In genomic region chr5:5335115-5335514, GRCh38 we compare ENCODE assay signal across 29 cellular contexts.
DNase-seq lines count a peak whose midpoint lies in the region; ATAC-seq, FAIRE-seq and TF ChIP-seq lines count a peak whose summit lies in the region.
"Had no signal": no experiment of that assay in that cellular context is flagged by ENCODE, and none has a peak within 500 bp of the region (broad histone marks: within the 10 kb centered on the region; RNA-seq: fewer than 3 reads in every experiment).

No MANE protein-coding gene starts in this region.

- H3K27ac ChIP-seq in PC-3 (ENCODE audit: low read length) (peak overlapping the region; percentile 95), H1 (ENCODE audit: low read depth, low read length) (no peak overlapping the region), trophoblast cell (ENCODE audit: low read depth, low read length) (peak overlapping the region; percentile 43)
- H3K27ac ChIP-seq: adrenal gland, breast epithelium, ovary, Peyer's patch had no signal

- no peak for TF ChIP-seq CTCF in Caco-2 (IDR thresholded peaks at IDR 0.05; ENCODE audit: insufficient read depth in 1 of 2, low read depth in 1 of 2, low read length in 1 of 2, severe bottlenecking in 1 of 2, unreplicated experiment in 1 of 2)
- no peak for TF ChIP-seq CTCF in PC-3 (conservative IDR thresholded peaks at IDR 0.05; ENCODE audit: low read depth, low read length)
- no peak for TF ChIP-seq CTCF in H1 (IDR thresholded peaks at IDR 0.05; ENCODE audit: control extremely low read depth in 1 of 3, insufficient read depth in 1 of 3, low read depth in 1 of 3, low read length in 3 of 3)

- H4K8ac ChIP-seq in H1 (ENCODE audit: extremely low read depth, insufficient read depth, low read length) (no peak overlapping the region), trophoblast cell (ENCODE audit: low read depth, low read length) (peak overlapping the region; percentile 33)

- no peak overlapping the region for H3K4me3 Mint-ChIP-seq in Caco-2 (ENCODE audit: unreplicated experiment)
- no peak overlapping the region for H3K4me3 Mint-ChIP-seq in activated CD4-positive, alpha-beta memory T cell treated with anti-CD3 and anti-CD28 coated beads for 36 hours
- H3K4me3 Mint-ChIP-seq: CD8-positive, alpha-beta T cell; immature natural killer cell; natural killer cell treated with Interleukin-12 subunit alpha and Interleukin-12 subunit beta and Interleukin-15 and Interleukin-18, amount 100 ng/mL, for 72 hours; T-cell had no signal

- H3K4ac ChIP-seq in H1 (replicated peaks; ENCODE audit: insufficient read length, low read depth, low read length) (no peak overlapping the region), trophoblast cell (ENCODE audit: low read depth, low read length) (peak overlapping the region; percentile 25)

- H2BK120ac ChIP-seq in H1 (replicated peaks; ENCODE audit: low read depth, low read length) (no peak overlapping the region), trophoblast cell (ENCODE audit: insufficient read depth, low read length, poor library complexity) (peak overlapping the region; percentile 96)

- no peak overlapping the region for H2BK12ac ChIP-seq in H1 (ENCODE audit: low read depth, low read length)
- H2BK12ac ChIP-seq in trophoblast cell (ENCODE audit: low read length), result peak overlapping the region; percentile 89

- CTCF ChIA-PET in Caco-2 (lab: Charles Lee) (no interaction called here), PC-3 (lab: Charles Lee) (interaction anchor here (0.6 kb wide), 1 partner anchor 194 kb away, joined by 3 read pairs; no protein-coding TSS in a partner anchor), H1 (lab: Charles Lee; ENCODE audit: partially characterized antibody) (interaction anchor here (1.6 kb wide), 1 partner anchor 9 kb away, joined by 5 read pairs; no protein-coding TSS in a partner anchor)
- CTCF ChIA-PET in activated CD4-positive, alpha-beta memory T cell treated with anti-CD3 and anti-CD28 coated beads for 36 hours (lab: Charles Lee), result no interaction called here

- H4K5ac ChIP-seq in H1 (ENCODE audit: insufficient read length, low read depth, low read length), result no peak overlapping the region

- intact Hi-C loops in Caco-2 (cut with micrococcal nuclease; ENCODE audit: unreplicated experiment) (no loop called here), PC-3 (cut with micrococcal nuclease) (loop anchor here (1.0 to 5.0 kb wide), 3 partner anchors 46 to 87 kb away; partner anchors contain the start of gene ICE1)
- intact Hi-C loops in activated CD4-positive, alpha-beta memory T cell treated with anti-CD3 and anti-CD28 coated beads for 36 hours (cut with micrococcal nuclease), result no loop called here

- DNase-seq in Caco-2, result peak; percentile 17 to 28
- DNase-seq in PC-3, result peak; percentile 64
- DNase-seq in H1 (ENCODE audit: low read depth in 1 of 2, low spot score in 2 of 2), result no peak
- no peak for DNase-seq in trophoblast cell
- DNase-seq in superior temporal gyrus (ENCODE audit: extremely low spot score), result no peak
- no peak for DNase-seq in activated CD4-positive, alpha-beta memory T cell treated with anti-CD3 and anti-CD28 coated beads for 36 hours
- DNase-seq in NCI-H1694 treated with DMSO at 0.1 percent for 48 hours (lab: John Stamatoyannopoulos, UW), result no peak
- DNase-seq: activated CD4-positive, alpha-beta T cell treated with anti-CD3 and anti-CD28 coated beads, Interleukin-2, amount 50 U/mL, for 48 hours; activated naive CD4-positive, alpha-beta T cell treated with Interleukin-2 at 50 U/mL for 16 hours; BE2C; CD8-positive, alpha-beta T cell; immature natural killer cell; Karpas-422; left cardiac atrium; NCI-H1417; NCI-H2029 treated with DMSO at 0.1 percent for 48 hours; NCI-H2227 treated with DMSO at 0.1 percent for 48 hours; NCI-H526 treated with DMSO at 0.1 percent for 48 hours; ovary; Peyer's patch; small intestine; stimulated activated naive CD4-positive, alpha-beta T cell treated with Interleukin-2 at 50 U/mL for 16 hours; T-cell had no signal

- H3K9me3 Mint-ChIP-seq in Caco-2 (ENCODE audit: unreplicated experiment), result no peaks in the 10 kb centered on the region
- no peaks in the 10 kb centered on the region for H3K9me3 Mint-ChIP-seq in activated CD4-positive, alpha-beta memory T cell treated with anti-CD3 and anti-CD28 coated beads for 36 hours
- H3K9me3 Mint-ChIP-seq: CD8-positive, alpha-beta T cell; natural killer cell treated with Interleukin-12 subunit alpha and Interleukin-12 subunit beta and Interleukin-15 and Interleukin-18, amount 100 ng/mL, for 72 hours; T-cell had no signal

- H3K9ac ChIP-seq in PC-3 (ENCODE audit: low read length) (peak overlapping the region; percentile 53), H1 (replicated peaks in 1 of 4; ENCODE audit: extremely low read depth in 1 of 4, low read depth in 3 of 4, low read length in 3 of 4) (no peak overlapping the region), trophoblast cell (ENCODE audit: low read length) (no peak overlapping the region)

- H3K4me3 ChIP-seq in Caco-2 (ENCODE audit: low read depth, low read length) (no peak overlapping the region), PC-3 (ENCODE audit: low read length) (no peak overlapping the region), H1 (ENCODE audit: extremely low read depth in 1 of 4, insufficient read depth in 2 of 4, low read depth in 3 of 4, low read length in 4 of 4) (no peak overlapping the region), trophoblast cell (ENCODE audit: low read depth, low read length) (no peak overlapping the region)
- H3K4me3 ChIP-seq: adrenal gland, breast epithelium, lung, ovary, Peyer's patch had no signal

- no peak overlapping the region for H3K56ac ChIP-seq in H1 (replicated peaks; ENCODE audit: insufficient read length, low read depth, low read length)

- no peak for FAIRE-seq in H1 (lab: Jason Lieb, UNC)
- FAIRE-seq: small intestine had no signal

- H3K27me3 ChIP-seq in Caco-2 (replicated peaks; ENCODE audit: control insufficient read depth, insufficient read depth, low read length) (no peaks in the 10 kb centered on the region), PC-3 (ENCODE audit: low read length) (no peaks in the 10 kb centered on the region), H1 (replicated peaks in 1 of 4; ENCODE audit: control insufficient read depth in 3 of 4, extremely low read depth in 1 of 4, insufficient read depth in 3 of 4, low read length in 3 of 4) (no peaks in the 10 kb centered on the region), trophoblast cell (ENCODE audit: insufficient read depth, low read length) (no peaks in the 10 kb centered on the region)
- H3K27me3 ChIP-seq: adrenal gland, BE2C, breast epithelium, ovary, Peyer's patch had no signal

- H4K20me1 ChIP-seq in PC-3 (ENCODE audit: low read length), result no peaks in the 10 kb centered on the region
- no peaks in the 10 kb centered on the region for H4K20me1 ChIP-seq in H1 (replicated peaks in 1 of 2; ENCODE audit: control insufficient read depth in 1 of 2, insufficient read depth in 2 of 2, low read length in 2 of 2)

- 0 out of 2 replicates have a peak overlapping the region, but pooled peaks have one; percentile 19 for H2AK5ac ChIP-seq in H1 (ENCODE audit: low read depth, low read length)
- H2AK5ac ChIP-seq in trophoblast cell (ENCODE audit: low read length), result peak overlapping the region; percentile 63

- H3K27ac Mint-ChIP-seq in Caco-2 (ENCODE audit: unreplicated experiment), result peak overlapping the region; percentile 22
- H3K27ac Mint-ChIP-seq in activated CD4-positive, alpha-beta memory T cell treated with anti-CD3 and anti-CD28 coated beads for 36 hours, result no peak overlapping the region
- H3K27ac Mint-ChIP-seq: CD8-positive, alpha-beta T cell; immature natural killer cell; natural killer cell treated with Interleukin-12 subunit alpha and Interleukin-12 subunit beta and Interleukin-15 and Interleukin-18, amount 100 ng/mL, for 72 hours; T-cell had no signal

- H3K4me1 Mint-ChIP-seq in Caco-2 (ENCODE audit: low read depth, unreplicated experiment), result peaks cover 22% of the 10 kb centered on the region
- H3K4me1 Mint-ChIP-seq in activated CD4-positive, alpha-beta memory T cell treated with anti-CD3 and anti-CD28 coated beads for 36 hours (ENCODE audit: low read depth), result no peaks in the 10 kb centered on the region
- H3K4me1 Mint-ChIP-seq: immature natural killer cell, T-cell had no signal

- H3K18ac ChIP-seq in H1 (ENCODE audit: extremely low read depth, low read length) (no peak overlapping the region), trophoblast cell (ENCODE audit: low read length) (no peak overlapping the region)

- H3K4me1 ChIP-seq in Caco-2 (peaks cover 25% of the 10 kb centered on the region), PC-3 (ENCODE audit: insufficient read depth, low read length) (peaks cover 41% of the 10 kb centered on the region), H1 (replicated peaks in 1 of 4; ENCODE audit: control insufficient read depth in 3 of 4, insufficient read depth in 4 of 4, low read length in 3 of 4) (peaks cover under 1 to 10% (median 5%) of the 10 kb centered on the region in 4 experiments; a peak in 6 of 7 replicates), trophoblast cell (ENCODE audit: control insufficient read depth in 1 of 2, insufficient read depth in 2 of 2, low read length in 2 of 2) (peaks cover 26 to 39% of the 10 kb centered on the region in 2 experiments)
- H3K4me1 ChIP-seq: breast epithelium, Peyer's patch had no signal

- H3K36me3 Mint-ChIP-seq in Caco-2 (ENCODE audit: insufficient read depth, unreplicated experiment), result peaks cover 14% of the 10 kb centered on the region
- H3K36me3 Mint-ChIP-seq in activated CD4-positive, alpha-beta memory T cell treated with anti-CD3 and anti-CD28 coated beads for 36 hours, result no peaks in the 10 kb centered on the region
- H3K36me3 Mint-ChIP-seq: CD8-positive, alpha-beta T cell; immature natural killer cell; natural killer cell treated with Interleukin-12 subunit alpha and Interleukin-12 subunit beta and Interleukin-15 and Interleukin-18, amount 100 ng/mL, for 72 hours; T-cell had no signal

- no peak for TF ChIP-seq RAD21 in H1 (IDR thresholded peaks at IDR 0.05 in 1 of 2, conservative IDR thresholded peaks at IDR 0.05 in 1 of 2; ENCODE audit: low read depth in 2 of 2, low read length in 2 of 2)

- POLR2A ChIA-PET in Caco-2 (lab: Charles Lee) (no interaction called here), PC-3 (lab: Charles Lee; ENCODE audit: unreplicated experiment) (no interaction called here), H1 (lab: Charles Lee; ENCODE audit: partially characterized antibody) (no interaction called here)
- POLR2A ChIA-PET in activated CD4-positive, alpha-beta memory T cell treated with anti-CD3 and anti-CD28 coated beads for 36 hours (lab: Charles Lee), result no interaction called here

- H3K27me3 Mint-ChIP-seq in Caco-2 (ENCODE audit: insufficient read depth, unreplicated experiment), result no peaks in the 10 kb centered on the region
- H3K27me3 Mint-ChIP-seq in activated CD4-positive, alpha-beta memory T cell treated with anti-CD3 and anti-CD28 coated beads for 36 hours, result no peaks in the 10 kb centered on the region
- H3K27me3 Mint-ChIP-seq: natural killer cell treated with Interleukin-12 subunit alpha and Interleukin-12 subunit beta and Interleukin-15 and Interleukin-18, amount 100 ng/mL, for 72 hours; T-cell had no signal

- no peaks in the 10 kb centered on the region for H3K36me3 ChIP-seq in Caco-2 (ENCODE audit: control insufficient read depth, insufficient read depth, low read length)
- no peaks in the 10 kb centered on the region for H3K36me3 ChIP-seq in PC-3 (ENCODE audit: low read depth, low read length)
- H3K36me3 ChIP-seq in H1 (ENCODE audit: control insufficient read depth in 2 of 4, insufficient read depth in 4 of 4, low read length in 3 of 4), result no peaks in the 10 kb centered on the region
- no peaks in the 10 kb centered on the region for H3K36me3 ChIP-seq in trophoblast cell (ENCODE audit: control insufficient read depth in 1 of 2, insufficient read depth in 2 of 2, low read length in 2 of 2)
- H3K36me3 ChIP-seq: adrenal gland, BE2C, breast epithelium, ovary, Peyer's patch had no signal

- peaks cover 12% of the 10 kb centered on the region for H3F3A ChIP-seq in PC-3 (ENCODE audit: low read length, unreplicated experiment)

- ATAC-seq in PC-3 (peak; percentile 51), GM18498 (IDR thresholded peaks at IDR 0.05; ENCODE audit: unreplicated experiment) (no peak)
- ATAC-seq: activated CD4-positive, CD25-positive, alpha-beta regulatory T cell treated with anti-CD3 and anti-CD28 coated beads, Interleukin-2, amount 50 U/mL, for 24 hours; CD8-positive, alpha-beta T cell; natural killer cell treated with Interleukin-12 subunit alpha and Interleukin-12 subunit beta and Interleukin-15 and Interleukin-18, amount 100 ng/mL, for 72 hours; T-cell had no signal

- no peak for TF ChIP-seq EP300 in H1 (IDR thresholded peaks at IDR 0.05; ENCODE audit: borderline replicate concordance in 1 of 2, low read depth in 2 of 2, low read length in 2 of 2)

- no peak overlapping the region for H4K12ac ChIP-seq in trophoblast cell (ENCODE audit: low read depth, low read length)

- H2BK5ac ChIP-seq in H1 (ENCODE audit: low read depth, low read length), result no peak overlapping the region
- peak overlapping the region; percentile 74 for H2BK5ac ChIP-seq in trophoblast cell (ENCODE audit: low read depth, low read length, poor library complexity)

- H3K4me2 ChIP-seq in PC-3 (ENCODE audit: low read length) (peak overlapping the region; percentile 45), H1 (ENCODE audit: insufficient read depth in 1 of 2, low read depth in 2 of 2, low read length in 2 of 2) (no peak overlapping the region), trophoblast cell (ENCODE audit: low read length) (no peak overlapping the region)

- H2BK20ac ChIP-seq in H1 (ENCODE audit: low read length), result no peak overlapping the region

- no peak overlapping the region for H3K23ac ChIP-seq in H1 (ENCODE audit: insufficient read length)
- no peak overlapping the region for H3K23ac ChIP-seq in trophoblast cell (ENCODE audit: low read length)

- H2AFZ ChIP-seq in PC-3 (ENCODE audit: low read length) (no peak overlapping the region), H1 (ENCODE audit: low read length) (no peak overlapping the region), trophoblast cell (ENCODE audit: insufficient read depth, low read length, poor library complexity) (no peak overlapping the region)

- H3K79me1 ChIP-seq in H1 (ENCODE audit: low read depth, low read length) (no peaks in the 10 kb centered on the region), trophoblast cell (ENCODE audit: low read length) (peaks cover 42% of the 10 kb centered on the region)

- H3K14ac ChIP-seq in H1 (ENCODE audit: insufficient read length) (no peak overlapping the region), trophoblast cell (ENCODE audit: low read length) (peak overlapping the region; percentile 50)

- BruUV-seq in Caco-2 (replicated peaks; lab: Mats Ljungman, UMichigan) (no TSS peak), PC-3 (replicated peaks; lab: Mats Ljungman, UMichigan) (no TSS peak)

- H3K79me2 ChIP-seq in PC-3 (ENCODE audit: low read length) (no peaks in the 10 kb centered on the region), H1 (ENCODE audit: control insufficient read depth in 1 of 2, insufficient read depth in 2 of 2, low read length in 2 of 2) (no peaks in the 10 kb centered on the region), trophoblast cell (ENCODE audit: control insufficient read depth, insufficient read depth, low read length, poor library complexity) (peaks cover 7% of the 10 kb centered on the region)

- H3K9me3 ChIP-seq in Caco-2 (no peaks in the 10 kb centered on the region), PC-3 (ENCODE audit: low read length) (no peaks in the 10 kb centered on the region), H1 (ENCODE audit: insufficient read depth in 2 of 2, low read depth in 1 of 2, low read length in 1 of 2) (no peaks in the 10 kb centered on the region), trophoblast cell (ENCODE audit: insufficient read depth, low read depth, low read length) (no peaks in the 10 kb centered on the region)
- H3K9me3 ChIP-seq: adrenal gland, BE2C, breast epithelium, ovary, Peyer's patch had no signal

- TF ChIP-seq POLR2A in H1 (IDR thresholded peaks at IDR 0.05; ENCODE audit: control extremely low read depth in 1 of 2, low read depth in 2 of 2, low read length in 2 of 2), result no peak

- H4K91ac ChIP-seq in H1 (replicated peaks; ENCODE audit: insufficient read length, low read length), result no peak overlapping the region
- H4K91ac ChIP-seq in trophoblast cell (ENCODE audit: low read depth, low read length), result peak overlapping the region; percentile 72

- no peak overlapping the region for H2BK15ac ChIP-seq in H1 (ENCODE audit: low read length)

- H3K23me2 ChIP-seq in H1 (ENCODE audit: low read depth, low read length), result no peaks in the 10 kb centered on the region

- no peaks in the 10 kb centered on the region for H3K9me2 ChIP-seq in PC-3 (replicated peaks; ENCODE audit: low read length)

Comparison
In these comparisons a context has a peak if more than half of its experiments do, and no peak if none do; other contexts are left out.
1. DNase-seq: peak in Caco-2 (2 of 2) and PC-3 (single experiment); none in H1 (0 of 2), trophoblast cell (0 of 2), superior temporal gyrus (single experiment), activated CD4-positive, alpha-beta memory T cell treated with anti-CD3 and anti-CD28 coated beads for 36 hours (single experiment) and NCI-H1694 treated with DMSO at 0.1 percent for 48 hours (single experiment).
2. CTCF ChIA-PET loops: an anchor here in PC-3 (0.6 kb wide) and H1 (1.6 kb wide); none called in Caco-2 and activated CD4-positive, alpha-beta memory T cell treated with anti-CD3 and anti-CD28 coated beads for 36 hours.